In the genomic region with DNA sequence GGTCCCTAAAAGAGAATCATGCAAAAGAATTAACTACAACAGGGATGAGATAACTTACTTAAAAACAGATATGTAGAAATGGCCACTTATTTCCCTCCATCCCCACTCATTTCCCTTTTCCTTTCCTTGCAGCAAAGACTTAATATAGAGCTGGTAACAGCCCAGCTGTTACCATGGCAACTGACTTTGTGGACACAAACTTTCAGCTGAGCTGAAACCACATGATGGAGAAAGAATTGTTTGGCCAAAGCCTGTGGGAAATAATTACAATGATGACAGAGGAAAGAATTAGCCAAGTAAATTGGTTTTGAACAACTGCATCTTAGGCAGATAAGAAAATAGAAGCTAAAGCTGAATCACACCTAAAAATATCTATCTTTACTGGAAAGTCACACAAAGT, we compare ENCODE assay signal across 12 cellular contexts.
DNase-seq lines count a peak whose midpoint lies in the region; ATAC-seq and TF ChIP-seq lines count a peak whose summit lies in the region.
"Had no signal": no experiment of that assay in that cellular context is flagged by ENCODE, and none has a peak within 500 bp of the region (broad histone marks: within the 10 kb centered on the region; RNA-seq: fewer than 3 reads in every experiment).

No MANE protein-coding gene starts in this region.

- no peak for TF ChIP-seq EP300 in esophagus muscularis mucosa (IDR thresholded peaks at IDR 0.05)

- ATAC-seq in activated naive CD8-positive, alpha-beta T cell treated with anti-CD3 and anti-CD28 coated beads, Interleukin-2, amount 50 U/mL, for 24 hours = no peak
- no peak for ATAC-seq in activated CD4-positive, alpha-beta T cell treated with anti-CD3 and anti-CD28 coated beads for 36 hours

- H3K27me3 Mint-ChIP-seq in activated naive CD8-positive, alpha-beta T cell treated with anti-CD3 and anti-CD28 coated beads, Interleukin-2, amount 50 U/mL, for 24 hours = no peaks in the 10 kb centered on the region
- H3K27me3 Mint-ChIP-seq in activated CD4-positive, alpha-beta T cell treated with anti-CD3 and anti-CD28 coated beads for 36 hours = peaks cover 2% of the 10 kb centered on the region
- H3K27me3 Mint-ChIP-seq: activated CD4-positive, alpha-beta memory T cell treated with anti-CD3 and anti-CD28 coated beads, Interleukin-2, amount 10 ng/mL, durations not matched to agents 7 days and 5 days had no signal

- no peak for TF ChIP-seq POLR2A in NB4 (IDR thresholded peaks at IDR 0.05; ENCODE audit: extremely low read depth, insufficient read length)
- TF ChIP-seq POLR2A in esophagus muscularis mucosa (IDR thresholded peaks at IDR 0.05; ENCODE audit: low read depth) = no peak

- POLR2A ChIA-PET in activated CD4-positive, alpha-beta T cell treated with anti-CD3 and anti-CD28 coated beads for 36 hours (lab: Charles Lee) = no interaction called here

- TF ChIP-seq CTCF in NB4 (IDR thresholded peaks at IDR 0.05; ENCODE audit: low read depth, low read length) (no peak), esophagus muscularis mucosa (IDR thresholded peaks at IDR 0.05) (no peak)

- intact Hi-C loops in esophagus muscularis mucosa (cut with DNase I) = no loop called here
- intact Hi-C loops in activated CD4-positive, alpha-beta T cell treated with anti-CD3 and anti-CD28 coated beads for 36 hours (cut with DNase I, micrococcal nuclease) = no loop called here

- peak overlapping the region in 1 of 4 donors; percentile 8 for H3K27ac ChIP-seq in esophagus muscularis mucosa (replicated peaks in 1 of 4)
- H3K27ac ChIP-seq: ovary had no signal

- H3K27me3 ChIP-seq in esophagus muscularis mucosa = no peaks in the 10 kb centered on the region
- H3K27me3 ChIP-seq: ascending aorta, ovary had no signal

- H3K36me3 ChIP-seq in esophagus muscularis mucosa = no peaks in the 10 kb centered on the region
- H3K36me3 ChIP-seq: ascending aorta, ovary had no signal

- no peak overlapping the region for H3K4me3 Mint-ChIP-seq in activated naive CD8-positive, alpha-beta T cell treated with anti-CD3 and anti-CD28 coated beads, Interleukin-2, amount 50 U/mL, for 24 hours
- H3K4me3 Mint-ChIP-seq in activated CD4-positive, alpha-beta T cell treated with anti-CD3 and anti-CD28 coated beads for 36 hours = no peak overlapping the region
- H3K4me3 Mint-ChIP-seq: activated CD4-positive, alpha-beta memory T cell treated with anti-CD3 and anti-CD28 coated beads, Interleukin-2, amount 10 ng/mL, durations not matched to agents 7 days and 5 days had no signal

- no peaks in the 10 kb centered on the region for H3K4me1 Mint-ChIP-seq in activated naive CD8-positive, alpha-beta T cell treated with anti-CD3 and anti-CD28 coated beads, Interleukin-2, amount 50 U/mL, for 24 hours
- no peaks in the 10 kb centered on the region for H3K4me1 Mint-ChIP-seq in activated CD4-positive, alpha-beta T cell treated with anti-CD3 and anti-CD28 coated beads for 36 hours
- H3K4me1 Mint-ChIP-seq: activated CD4-positive, alpha-beta memory T cell treated with anti-CD3 and anti-CD28 coated beads, Interleukin-2, amount 10 ng/mL, durations not matched to agents 7 days and 5 days had no signal

- H3K27ac Mint-ChIP-seq in activated naive CD8-positive, alpha-beta T cell treated with anti-CD3 and anti-CD28 coated beads, Interleukin-2, amount 50 U/mL, for 24 hours = no peak overlapping the region
- no peak overlapping the region for H3K27ac Mint-ChIP-seq in activated CD4-positive, alpha-beta T cell treated with anti-CD3 and anti-CD28 coated beads for 36 hours
- H3K27ac Mint-ChIP-seq: activated CD4-positive, alpha-beta memory T cell treated with anti-CD3 and anti-CD28 coated beads, Interleukin-2, amount 10 ng/mL, durations not matched to agents 7 days and 5 days had no signal

- H3K4me1 ChIP-seq in esophagus muscularis mucosa = peaks cover 21 to 56% (median 47%) of the 10 kb centered on the region in 4 donors

- H3K4me3 ChIP-seq in NB4 (ENCODE audit: low read depth, low read length) = no peak overlapping the region
- H3K4me3 ChIP-seq in esophagus muscularis mucosa = no peak overlapping the region
- H3K4me3 ChIP-seq: ascending aorta, ovary had no signal

- CTCF ChIA-PET in activated CD4-positive, alpha-beta T cell treated with anti-CD3 and anti-CD28 coated beads for 36 hours (lab: Charles Lee) = interaction anchor here (1.4 kb wide), 1 partner anchor 12 kb away, joined by 3 read pairs; no protein-coding TSS in a partner anchor

- H3K9me3 Mint-ChIP-seq in activated naive CD8-positive, alpha-beta T cell treated with anti-CD3 and anti-CD28 coated beads, Interleukin-2, amount 50 U/mL, for 24 hours = no peaks in the 10 kb centered on the region
- peaks cover 3% of the 10 kb centered on the region for H3K9me3 Mint-ChIP-seq in activated CD4-positive, alpha-beta T cell treated with anti-CD3 and anti-CD28 coated beads for 36 hours (ENCODE audit: low read depth)

- DNase-seq in Ammon's horn (ENCODE audit: low spot score) (peak; percentile 56), NB4 (ENCODE audit: low read depth) (peak; percentile 29), esophagus muscularis mucosa (ENCODE audit: extremely low spot score) (peak; percentile 66), mucosa of gallbladder (ENCODE audit: low spot score) (peak; percentile 39), NCI-H2196 treated with DMSO at 0.1 percent for 48 hours (lab: John Stamatoyannopoulos, UW; ENCODE audit: unreplicated experiment) (no peak)
- DNase-seq in activated CD8-positive, alpha-beta memory T cell treated with anti-CD3 and anti-CD28 coated beads for 24 hours = no peak
- DNase-seq in activated naive CD8-positive, alpha-beta T cell treated with anti-CD3 and anti-CD28 coated beads, Interleukin-2, amount 50 U/mL, for 24 hours = no peak
- no peak for DNase-seq in activated CD4-positive, alpha-beta T cell treated with anti-CD3 and anti-CD28 coated beads for 36 hours
- DNase-seq: activated CD4-positive, alpha-beta memory T cell treated with anti-CD3 and anti-CD28 coated beads, Interleukin-2, amount 10 ng/mL, durations not matched to agents 7 days and 5 days; glutamatergic neuron had no signal

- H3K9me3 ChIP-seq in esophagus muscularis mucosa = no peaks in the 10 kb centered on the region
- H3K9me3 ChIP-seq: ascending aorta, ovary had no signal

- no peaks in the 10 kb centered on the region for H3K36me3 Mint-ChIP-seq in activated naive CD8-positive, alpha-beta T cell treated with anti-CD3 and anti-CD28 coated beads, Interleukin-2, amount 50 U/mL, for 24 hours (ENCODE audit: low read depth)
- no peaks in the 10 kb centered on the region for H3K36me3 Mint-ChIP-seq in activated CD4-positive, alpha-beta T cell treated with anti-CD3 and anti-CD28 coated beads for 36 hours (ENCODE audit: low read depth)

Comparison
In these comparisons a context has a peak if more than half of its experiments do, and no peak if none do; other contexts are left out.
1. DNase-seq: peak in Ammon's horn (single experiment), NB4 (single experiment), esophagus muscularis mucosa (single experiment) and mucosa of gallbladder (single experiment); none in activated CD8-positive, alpha-beta memory T cell treated with anti-CD3 and anti-CD28 coated beads for 24 hours (single experiment), activated naive CD8-positive, alpha-beta T cell treated with anti-CD3 and anti-CD28 coated beads, Interleukin-2, amount 50 U/mL, for 24 hours (single experiment), activated CD4-positive, alpha-beta T cell treated with anti-CD3 and anti-CD28 coated beads for 36 hours (single experiment) and NCI-H2196 treated with DMSO at 0.1 percent for 48 hours (single experiment).